Comparison of ENCODE assay signal across 15 cellular contexts in genomic region chr2:234372506-234372905, GRCh38.
DNase-seq lines count a peak whose midpoint lies in the region; ATAC-seq, FAIRE-seq and TF ChIP-seq lines count a peak whose summit lies in the region.
"Had no signal": no experiment of that assay in that cellular context is flagged by ENCODE, and none has a peak within 500 bp of the region (broad histone marks: within the 10 kb centered on the region; RNA-seq: fewer than 3 reads in every experiment).

No MANE protein-coding gene starts in this region.

- no peaks in the 10 kb centered on the region for H3K9me3 ChIP-seq in K562 (replicated peaks; ENCODE audit: control insufficient read depth, insufficient read depth, low read depth, low read length)
- H3K9me3 ChIP-seq: stomach had no signal

- peak overlapping the region; percentile 87 for H3K27ac Mint-ChIP-seq in activated naive CD4-positive, alpha-beta T cell treated with anti-CD3 and anti-CD28 coated beads for 36 hours
- H3K27ac Mint-ChIP-seq in T-cell = peak overlapping the region; percentile 91 to 96
- peak overlapping the region; percentile 71 for H3K27ac Mint-ChIP-seq in type B pancreatic cell
- H3K27ac Mint-ChIP-seq: mesothelial cell of epicardium had no signal

- no peak overlapping the region for H3K4me2 ChIP-seq in K562 (ENCODE audit: insufficient read depth, low read length)

- no TSS peak for BruUV-seq in K562 (replicated peaks; lab: Mats Ljungman, UMichigan)

- no peaks in the 10 kb centered on the region for H3K9me1 ChIP-seq in K562 (ENCODE audit: control insufficient read depth, insufficient read depth, low read length)

- H3K27me3 Mint-ChIP-seq in activated naive CD4-positive, alpha-beta T cell treated with anti-CD3 and anti-CD28 coated beads for 36 hours (ENCODE audit: low read depth) = no peaks in the 10 kb centered on the region
- no peaks in the 10 kb centered on the region for H3K27me3 Mint-ChIP-seq in T-cell
- H3K27me3 Mint-ChIP-seq in type B pancreatic cell = no peaks in the 10 kb centered on the region

- CTCF ChIA-PET in activated naive CD4-positive, alpha-beta T cell treated with anti-CD3 and anti-CD28 coated beads for 36 hours (lab: Charles Lee) = interaction anchor here (0.7 to 3.5 kb wide), 4 partner anchors 80 to 123 kb away, joined by 4 to 18 read pairs (median 6); no protein-coding TSS in a partner anchor
- CTCF ChIA-PET in T-cell (lab: Charles Lee) = no interaction called here
- CTCF ChIA-PET in K562 (lab: Yijun Ruan, JAX; ENCODE audit: low intra/inter-chr PET ratio) = no interaction called here

- no peak overlapping the region for H2AFZ ChIP-seq in K562 (ENCODE audit: low read depth, low read length)

- in situ Hi-C loops in K562 (cut with MboI) = no loop called here

- H3K27me3 ChIP-seq in K562 (ENCODE audit: control insufficient read depth in 2 of 2, insufficient read depth in 2 of 2, low read length in 2 of 2) = no peaks in the 10 kb centered on the region

- intact Hi-C loops in activated naive CD4-positive, alpha-beta T cell treated with anti-CD3 and anti-CD28 coated beads for 36 hours (cut with micrococcal nuclease) = loop anchor here (1.0 to 2.0 kb wide), 2 partner anchors 50 to 116 kb away; no protein-coding TSS in a partner anchor
- intact Hi-C loops in K562 (cut with micrococcal nuclease) (no loop called here), posterior vena cava (cut with DNase I) (no loop called here)

- H3K79me2 ChIP-seq in K562 (ENCODE audit: control insufficient read depth, insufficient read depth, low read length) = no peaks in the 10 kb centered on the region

- H3K27ac ChIP-seq in K562 (ENCODE audit: extremely low read depth, low read depth, low read length) = no peak overlapping the region
- H3K27ac ChIP-seq: stomach had no signal

- no peaks in the 10 kb centered on the region for H3K9me3 Mint-ChIP-seq in activated naive CD4-positive, alpha-beta T cell treated with anti-CD3 and anti-CD28 coated beads for 36 hours
- H3K9me3 Mint-ChIP-seq in T-cell (no peaks in the 10 kb centered on the region), type B pancreatic cell (peaks cover 5% of the 10 kb centered on the region)
- H3K9me3 Mint-ChIP-seq: mesothelial cell of epicardium had no signal

- H3K4me3 Mint-ChIP-seq in activated naive CD4-positive, alpha-beta T cell treated with anti-CD3 and anti-CD28 coated beads for 36 hours = peak overlapping the region; percentile 14
- H3K4me3 Mint-ChIP-seq in T-cell = peak overlapping the region; percentile 62 to 86 (median 69)
- H3K4me3 Mint-ChIP-seq in type B pancreatic cell = peak overlapping the region; percentile 67
- H3K4me3 Mint-ChIP-seq: mesothelial cell of epicardium had no signal

- TF ChIP-seq RAD21 in K562 (CRISPR knock-in tag; conservative IDR thresholded peaks at IDR 0.05 in 1 of 2, IDR thresholded peaks at IDR 0.05 in 1 of 2) = no peak

- ATAC-seq in T-cell (replicated peaks in 1 of 4) (no peak), K562 (no peak)
- ATAC-seq: left cardiac atrium had no signal

- no peak overlapping the region for H3K4me3 ChIP-seq in K562
- H3K4me3 ChIP-seq: stomach had no signal

- H3K4me1 ChIP-seq in K562 (replicated peaks in 1 of 2; ENCODE audit: control insufficient read depth in 2 of 2, insufficient read depth in 2 of 2, low read length in 2 of 2) = no peaks in the 10 kb centered on the region; a peak in 1 of 5 replicates

- TF ChIP-seq POLR2A in K562 (conservative IDR thresholded peaks at IDR 0.05) = no peak

- no peaks in the 10 kb centered on the region for H3K36me3 ChIP-seq in K562 (ENCODE audit: control insufficient read depth, insufficient read depth, low read length)
- H3K36me3 ChIP-seq: stomach had no signal

- no peak for TF ChIP-seq EP300 in K562 (IDR thresholded peaks at IDR 0.05; ENCODE audit: low read length)

- peaks cover 82% of the 10 kb centered on the region for H3K4me1 Mint-ChIP-seq in activated naive CD4-positive, alpha-beta T cell treated with anti-CD3 and anti-CD28 coated beads for 36 hours (ENCODE audit: low read depth)
- peaks cover 65 to 80% (median 77%) of the 10 kb centered on the region in 3 donors for H3K4me1 Mint-ChIP-seq in T-cell
- peaks cover 39% of the 10 kb centered on the region for H3K4me1 Mint-ChIP-seq in type B pancreatic cell (ENCODE audit: unreplicated experiment)

- no peak overlapping the region for H3K9ac ChIP-seq in K562 (ENCODE audit: insufficient read depth in 1 of 2, low read depth in 2 of 2, low read length in 2 of 2)

- no peak for TF ChIP-seq CTCF in K562 (IDR thresholded peaks at IDR 0.05 in 2 of 3, conservative IDR thresholded peaks at IDR 0.05 in 1 of 3; ENCODE audit: insufficient read depth in 2 of 3, low read depth in 1 of 3, low read length in 3 of 3)
- no peak for TF ChIP-seq CTCF in type B pancreatic cell (conservative IDR thresholded peaks at IDR 0.05)

- H4K20me1 ChIP-seq in K562 (replicated peaks; ENCODE audit: control insufficient read depth, insufficient read depth, low read length) = no peaks in the 10 kb centered on the region

- FAIRE-seq in K562 (lab: Jason Lieb, UNC) = no peak

- WGBS in K562 (ENCODE audit: insufficient coverage, low coverage, missing lambda C conversion rate) = 0% methylated on average over 2 of the region's 2 CpGs

- POLR2A ChIA-PET in T-cell (lab: Charles Lee) = interaction anchor here (0.6 to 1.2 kb wide), 7 partner anchors 26 to 1025 kb away, joined by 3 to 15 read pairs (median 4); no protein-coding TSS in a partner anchor
- POLR2A ChIA-PET in K562 (lab: Yijun Ruan, JAX) = interaction anchor here (0.8 kb wide), 1 partner anchor 210 kb away, joined by 3 read pairs; no protein-coding TSS in a partner anchor

- no peaks in the 10 kb centered on the region for H3K36me3 Mint-ChIP-seq in activated naive CD4-positive, alpha-beta T cell treated with anti-CD3 and anti-CD28 coated beads for 36 hours (ENCODE audit: low read depth)
- no peaks in the 10 kb centered on the region for H3K36me3 Mint-ChIP-seq in T-cell
- no peaks in the 10 kb centered on the region for H3K36me3 Mint-ChIP-seq in type B pancreatic cell
- H3K36me3 Mint-ChIP-seq: mesothelial cell of epicardium had no signal

- DNase-seq in activated naive CD4-positive, alpha-beta T cell treated with anti-CD3 and anti-CD28 coated beads for 36 hours = peak; percentile 55
- no peak for DNase-seq in activated naive CD4-positive, alpha-beta T cell treated with Interleukin-2 at 50 U/mL for 16 hours
- no peak for DNase-seq in T-cell
- no peak for DNase-seq in K562 (ENCODE audit: extremely low read depth in 1 of 4, low spot score in 3 of 4)
- no peak for DNase-seq in type B pancreatic cell (ENCODE audit: extremely low spot score, unreplicated experiment)
- no peak for DNase-seq in T-helper 9 cell
- DNase-seq in NCI-H1092 treated with DMSO at 0.1 percent for 48 hours (lab: John Stamatoyannopoulos, UW) = no peak
- no peak for DNase-seq in posterior vena cava (ENCODE audit: low spot score)
- DNase-seq: amniotic stem cell; central memory CD4-positive, alpha-beta T cell; EL; foreskin melanocyte; left cardiac atrium; stomach had no signal

TF ChIP-seq in K562, 482 proteins besides CTCF, POLR2A, EP300 and RAD21:
- TF ChIP-seq FOSL1 (tag; conservative IDR thresholded peaks at IDR 0.05) = peak; percentile 31; the same call in 1 of the 2 replicates
- TF ChIP-seq ATF3 (IDR thresholded peaks at IDR 0.05) = peak; percentile 15; the same call in 1 of the 2 replicates
- TF ChIP-seq ATF3 (CRISPR knock-in tag; conservative IDR thresholded peaks at IDR 0.05) = no peak
- TF ChIP-seq IRF9 (tag; IDR thresholded peaks at IDR 0.05) = no peak
- peak; percentile 12; the same call in 1 of the 2 replicates for TF ChIP-seq CEBPG (CRISPR knock-in tag; IDR thresholded peaks at IDR 0.05)
- TF ChIP-seq CEBPG (tag; conservative IDR thresholded peaks at IDR 0.05 in 1 of 2, IDR thresholded peaks at IDR 0.05 in 1 of 2) = no peak

Comparison
In these comparisons a context has a peak if more than half of its experiments do, and no peak if none do; other contexts are left out.
1. H3K4me3 Mint-ChIP-seq: peak in every context shown above with its lines; median percentile 69 in T-cell; 67 in type B pancreatic cell; 14 in activated naive CD4-positive, alpha-beta T cell treated with anti-CD3 and anti-CD28 coated beads for 36 hours.